ENCODE assay signal across 8 cellular contexts in genomic region chr2:10072656-10073480, GRCh38. TPM values are rescaled to one million over a fixed set of nuclear protein-coding genes. Genes with fewer than 3 reads are reported as not detected.
DNase-seq lines count a peak whose midpoint lies in the region; ATAC-seq and TF ChIP-seq lines count a peak whose summit lies in the region.

No MANE protein-coding gene starts in this region.

- H3K9me3 ChIP-seq in right atrium auricular region = no peaks in the 10 kb centered on the region
- H3K9me3 ChIP-seq in gastrocnemius medialis = no peaks in the 10 kb centered on the region

- in situ Hi-C loops in gastrocnemius medialis (cut with MboI; ENCODE audit: low sequenced_read_pairs in 4 of 4) = loop anchor here in 2 of 4 donors (5.0 to 25.0 kb wide), 2 partner anchors 236 to 359 kb away; partner anchors contain the start of gene TAF1B (in 1 of the 2)

- TF ChIP-seq POLR2A in gastrocnemius medialis (IDR thresholded peaks at IDR 0.05) = no peak

- peaks cover 5% of the 10 kb centered on the region for H3K4me1 Mint-ChIP-seq in T-helper 2 cell treated with Interferon-gamma antibody and Interleukin-4, amounts not matched to agents 5 μg/mL and 100 μg/mL, for 36 hours (ENCODE audit: low read depth)

- intact Hi-C loops in gastrocnemius medialis (cut with DNase I; ENCODE audit: low total_unique reads) = loop anchor here (1.0 to 2.0 kb wide), 4 partner anchors 24 to 362 kb away; no protein-coding TSS in a partner anchor

- H3K27ac ChIP-seq in angular gyrus (ENCODE audit: low read depth, low read length) = peak overlapping the region; percentile 1
- no peak overlapping the region for H3K27ac ChIP-seq in right atrium auricular region
- no peak overlapping the region for H3K27ac ChIP-seq in gastrocnemius medialis

- H3K27me3 Mint-ChIP-seq in T-helper 2 cell treated with Interferon-gamma antibody and Interleukin-4, amounts not matched to agents 5 μg/mL and 100 μg/mL, for 36 hours (ENCODE audit: low read depth) = peaks cover 47% of the 10 kb centered on the region

- H3K27me3 ChIP-seq in right atrium auricular region (no peaks in the 10 kb centered on the region), gastrocnemius medialis (peaks cover 15 to 17% (median 16%) of the 10 kb centered on the region in 3 donors)

- H3K4me1 ChIP-seq in right atrium auricular region (peaks cover 0 to 4% of the 10 kb centered on the region in 2 donors), gastrocnemius medialis (peaks cover 0 to 5% of the 10 kb centered on the region in 2 donors)

- ATAC-seq in HG02852 (IDR thresholded peaks at IDR 0.05; ENCODE audit: unreplicated experiment) (peak; percentile 86), gastrocnemius medialis (peak; percentile 93 to 98), GM18873 (IDR thresholded peaks at IDR 0.05; ENCODE audit: low FRiP score, unreplicated experiment) (no peak)

- H3K4me3 ChIP-seq in right atrium auricular region (no peak overlapping the region), gastrocnemius medialis (no peak overlapping the region)

- peaks cover 2% of the 10 kb centered on the region for H3K9me3 Mint-ChIP-seq in T-helper 2 cell treated with Interferon-gamma antibody and Interleukin-4, amounts not matched to agents 5 μg/mL and 100 μg/mL, for 36 hours

- DNase-seq in NCI-H187 treated with DMSO at 0.1 percent for 48 hours (lab: John Stamatoyannopoulos, UW) = peak; percentile 90
- peak; percentile 74 for DNase-seq in T-helper 2 cell treated with Interferon-gamma antibody and Interleukin-4, amounts not matched to agents 5 μg/mL and 100 μg/mL, for 36 hours (ENCODE audit: low spot score)
- peak; percentile 85 for DNase-seq in right atrium auricular region (ENCODE audit: low spot score)
- peak; percentile 63 to 74 for DNase-seq in gastrocnemius medialis

- H3K36me3 ChIP-seq in right atrium auricular region (no peaks in the 10 kb centered on the region), gastrocnemius medialis (no peaks in the 10 kb centered on the region)

- no peak overlapping the region for H3K27ac Mint-ChIP-seq in T-helper 2 cell treated with Interferon-gamma antibody and Interleukin-4, amounts not matched to agents 5 μg/mL and 100 μg/mL, for 36 hours

- TF ChIP-seq CTCF in GM12874 (IDR thresholded peaks at IDR 0.05; ENCODE audit: insufficient read depth, low read depth, low read length) (peak; percentile 86), right atrium auricular region (IDR thresholded peaks at IDR 0.05) (peak; percentile 90 to 95), gastrocnemius medialis (IDR thresholded peaks at IDR 0.05 in 4 of 5, conservative IDR thresholded peaks at IDR 0.05 in 1 of 5) (peak; percentile 67 to 91 (median 82))

- no peaks in the 10 kb centered on the region for H3K36me3 Mint-ChIP-seq in T-helper 2 cell treated with Interferon-gamma antibody and Interleukin-4, amounts not matched to agents 5 μg/mL and 100 μg/mL, for 36 hours (ENCODE audit: low read depth)

- H3K4me3 Mint-ChIP-seq in T-helper 2 cell treated with Interferon-gamma antibody and Interleukin-4, amounts not matched to agents 5 μg/mL and 100 μg/mL, for 36 hours = no peak overlapping the region

RNA-seq across cellular contexts. Expression of gene CYS1, which starts 7.3 kb away (rescaled TPM):
- total RNA-seq in right atrium auricular region (1 to 10 TPM; 4.8 to 5.9 TPM), gastrocnemius medialis (under 1 TPM in 3 of 4 donors, not detected in 1; 0.10 to 0.42 (median 0.18) TPM)

RNA-seq across cellular contexts. Expression of gene KLF11, which starts 29.5 kb away (rescaled TPM):
- total RNA-seq in right atrium auricular region (10 to 100 TPM; 18.8 to 30.6 TPM), gastrocnemius medialis (10 to 100 TPM in 3 of 4 donors, 1 to 10 TPM in 1; 7.6 to 18.3 (median 12.9) TPM)

RNA-seq across cellular contexts. Expression of gene RRM2, which starts 49.7 kb away (rescaled TPM):
- total RNA-seq in right atrium auricular region (under 1 TPM; 0.08 to 0.63 TPM), gastrocnemius medialis (1 to 10 TPM in 1 of 4 donors, not detected in 3; 2.0 TPM)

Comparison
In these comparisons a context has a peak if more than half of its experiments do, and no peak if none do; other contexts are left out.
1. RNA of gene CYS1, which starts 7.3 kb away (total RNA-seq): 4.8 to 5.9 TPM in right atrium auricular region; 0.10 to 0.42 TPM in gastrocnemius medialis; every median in the first group is over 4 times any median in the second.
2. Peak in every context shown above with its lines, with median percentiles within 50 percentile points of each other: CTCF ChIP-seq and DNase-seq.